ENCODE assay signal across 8 cellular contexts in genomic region chr4:76896731-76897521, GRCh38. TPM values are rescaled to one million over a fixed set of nuclear protein-coding genes. Genes with fewer than 3 reads are reported as not detected.
A peak's percentile ranks its signal among the peaks of the same experiment; 100 is the strongest.
DNase-seq lines count a peak whose midpoint lies in the region; ATAC-seq and TF ChIP-seq lines count a peak whose summit lies in the region.

No MANE protein-coding gene starts in this region.

- no peak overlapping the region for H3K27ac ChIP-seq in trophoblast cell (ENCODE audit: low read depth, low read length)

- WGBS in trophoblast cell (ENCODE audit: extremely low coverage, insufficient coverage, insufficient read length): no CpG with 5 or more reads among the region's 76 CpGs

- peak overlapping the region; percentile 75 for H3K14ac ChIP-seq in trophoblast cell (ENCODE audit: low read length)

- peaks cover 4% of the 10 kb centered on the region for H3K4me1 Mint-ChIP-seq in glutamatergic neuron (ENCODE audit: low read depth, unreplicated experiment)

- DNase-seq in SHP77 (lab: John Stamatoyannopoulos, UW) (peak; percentile 31 to 34), SHP77 treated with DMSO at 0.1 percent for 48 hours (lab: John Stamatoyannopoulos, UW) (no peak), HuH-7.5 (ENCODE audit: low spot score) (peak; percentile 26), glutamatergic neuron (peak; percentile 72), trophoblast cell (peak; percentile 41 to 50)
- DNase-seq in activated T-helper 9 cell treated with anti-CD3 and anti-CD28 coated beads, Interleukin-2, amount 50 U/mL, for 16 hours (ENCODE audit: low read depth): peak; percentile 19

- no peak overlapping the region for H2BK12ac ChIP-seq in trophoblast cell (ENCODE audit: low read length)

- no peak for ATAC-seq in HG03108 (IDR thresholded peaks at IDR 0.05; ENCODE audit: unreplicated experiment)
- no peak for ATAC-seq in GM21737 (IDR thresholded peaks at IDR 0.05; ENCODE audit: unreplicated experiment)

- no peak overlapping the region for H2BK5ac ChIP-seq in trophoblast cell (ENCODE audit: low read depth, low read length, poor library complexity)

- no peak overlapping the region for H3K27ac Mint-ChIP-seq in glutamatergic neuron (ENCODE audit: unreplicated experiment)

- peak overlapping the region; percentile 77 for H4K91ac ChIP-seq in trophoblast cell (ENCODE audit: low read depth, low read length)

- no peak overlapping the region for H3K18ac ChIP-seq in trophoblast cell (ENCODE audit: low read length)

- no peak overlapping the region for H4K12ac ChIP-seq in trophoblast cell (ENCODE audit: low read depth, low read length)

- no peak overlapping the region for H2AK5ac ChIP-seq in trophoblast cell (ENCODE audit: low read length)

- no peak for TF ChIP-seq CTCF in glutamatergic neuron (IDR thresholded peaks at IDR 0.05; ENCODE audit: partially characterized antibody, unreplicated experiment)

- peak overlapping the region; percentile 75 for H3K4me2 ChIP-seq in trophoblast cell (ENCODE audit: low read length)

- peaks cover 6% of the 10 kb centered on the region for H3K27me3 Mint-ChIP-seq in glutamatergic neuron (ENCODE audit: unreplicated experiment)

- H3K79me1 ChIP-seq in trophoblast cell (ENCODE audit: low read length): peaks cover 12% of the 10 kb centered on the region

- H4K8ac ChIP-seq in trophoblast cell (ENCODE audit: low read depth, low read length): peak overlapping the region; percentile 34

- peaks cover 9 to 14% of the 10 kb centered on the region in 2 experiments for H3K4me1 ChIP-seq in trophoblast cell (ENCODE audit: control insufficient read depth in 1 of 2, insufficient read depth in 2 of 2, low read length in 2 of 2)

- no peaks in the 10 kb centered on the region for H3K9me3 ChIP-seq in trophoblast cell (ENCODE audit: insufficient read depth, low read depth, low read length)

- H2BK120ac ChIP-seq in trophoblast cell (ENCODE audit: insufficient read depth, low read length, poor library complexity): no peak overlapping the region

- H3K27me3 ChIP-seq in trophoblast cell (ENCODE audit: insufficient read depth, low read length): peaks cover 3% of the 10 kb centered on the region

- peak overlapping the region; percentile 50 for H3K4me3 Mint-ChIP-seq in glutamatergic neuron (ENCODE audit: unreplicated experiment)

- no peaks in the 10 kb centered on the region for H3K36me3 ChIP-seq in trophoblast cell (ENCODE audit: control insufficient read depth in 1 of 2, insufficient read depth in 2 of 2, low read length in 2 of 2)

- peaks cover 5% of the 10 kb centered on the region for H3K36me3 Mint-ChIP-seq in glutamatergic neuron (ENCODE audit: unreplicated experiment)

- H3K9me3 Mint-ChIP-seq in glutamatergic neuron (ENCODE audit: unreplicated experiment): peaks cover 3% of the 10 kb centered on the region

- peak overlapping the region; percentile 61 for H3K4me3 ChIP-seq in trophoblast cell (ENCODE audit: low read depth, low read length)

- H2AFZ ChIP-seq in trophoblast cell (ENCODE audit: insufficient read depth, low read length, poor library complexity): peak overlapping the region; percentile 91

- H3K4ac ChIP-seq in trophoblast cell (ENCODE audit: low read depth, low read length): no peak overlapping the region

- H3K23ac ChIP-seq in trophoblast cell (ENCODE audit: low read length): no peak overlapping the region

- peaks cover 5% of the 10 kb centered on the region for H3K79me2 ChIP-seq in trophoblast cell (ENCODE audit: control insufficient read depth, insufficient read depth, low read length, poor library complexity)

- H3K9ac ChIP-seq in trophoblast cell (ENCODE audit: low read length): no peak overlapping the region

RNA-seq across cellular contexts. Expression of gene SOWAHB, which starts 1.0 kb away (rescaled TPM):
- total RNA-seq in glutamatergic neuron (ENCODE audit: unreplicated experiment): 0.17 TPM
- 2.1 and 2.2 TPM in 2 replicates for polyA plus RNA-seq in trophoblast cell (2013)

RNA-seq across cellular contexts. Expression of gene SEPTIN11, which starts 52.6 kb away (rescaled TPM):
- 422 TPM for total RNA-seq in glutamatergic neuron (ENCODE audit: unreplicated experiment)
- 151 and 154 TPM in 2 replicates for polyA plus RNA-seq in trophoblast cell (2013)
